Comparison of ENCODE assay signal across 1 cellular context in the genomic region with DNA sequence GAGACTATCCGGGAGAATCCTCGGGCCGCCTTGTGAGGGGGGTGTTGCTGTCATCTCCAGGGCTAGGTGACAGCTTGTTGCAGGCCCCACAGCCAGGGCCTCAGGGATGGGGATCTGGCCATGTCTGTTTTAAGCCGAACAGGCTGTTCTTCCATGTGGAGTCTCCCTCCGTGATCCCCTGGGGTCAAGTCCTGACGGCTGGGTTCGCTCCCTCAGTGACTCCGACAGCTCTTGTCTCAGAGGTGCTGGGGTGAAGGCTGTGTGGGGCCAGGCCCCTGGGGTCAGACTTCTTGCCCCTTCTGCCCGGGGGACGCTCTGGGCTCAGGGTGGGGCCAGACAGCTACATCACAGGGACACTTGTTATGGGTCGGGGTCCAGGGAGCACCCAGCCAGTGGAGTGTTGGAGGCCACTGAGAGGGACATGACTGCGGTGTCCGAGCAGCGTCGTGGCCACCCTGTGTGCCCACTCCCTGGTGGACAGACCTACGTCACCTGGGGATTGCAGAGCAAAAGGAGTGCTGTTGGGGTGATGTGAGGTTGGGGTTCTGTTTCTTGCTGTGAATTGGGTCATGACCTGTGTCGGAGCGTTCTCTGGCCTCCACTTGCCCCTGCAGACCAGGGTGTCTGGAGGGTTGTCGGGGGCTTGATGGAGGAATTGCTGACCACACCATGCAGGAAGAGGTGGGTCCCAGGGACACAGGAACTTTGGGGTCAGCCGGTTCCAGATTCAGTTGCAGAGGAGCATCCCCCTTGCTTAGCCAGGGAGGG.
TF ChIP-seq lines count a peak whose summit lies in the region.

No MANE protein-coding gene starts in this region.

TF ChIP-seq in HepG2, 621 proteins besides CTCF, POLR2A, EP300 and RAD21:
- TF ChIP-seq AGO2 (optimal IDR thresholded peaks at IDR 0.05; ENCODE audit: low read depth, low read length), result peak; percentile 26
- TF ChIP-seq MAF1 (CRISPR knock-in tag; IDR thresholded peaks at IDR 0.05; ENCODE audit: borderline replicate concordance), result no peak
